8 cellular contexts compared by ENCODE assay signal in genomic region chr11:117226388-117227385, GRCh38. TPM values are rescaled to one million over a fixed set of nuclear protein-coding genes. Genes with fewer than 3 reads are reported as not detected.
DNase-seq lines count a peak whose midpoint lies in the region; ATAC-seq and TF ChIP-seq lines count a peak whose summit lies in the region.

No MANE protein-coding gene starts in this region.

- no peak overlapping the region for H2AFZ ChIP-seq in MM.1S (ENCODE audit: low read length)

- no peak overlapping the region for H3K4me3 Mint-ChIP-seq in progenitor cell of endocrine pancreas (ENCODE audit: low read depth)

- peaks cover 10% of the 10 kb centered on the region for H3K36me3 Mint-ChIP-seq in progenitor cell of endocrine pancreas (ENCODE audit: insufficient read depth)

- H3K27ac ChIP-seq in MM.1S (ENCODE audit: low read length): no peak overlapping the region
- H3K27ac ChIP-seq in Peyer's patch: peak overlapping the region in 1 of 4 donors; percentile 36
- H3K27ac ChIP-seq in heart left ventricle: peak overlapping the region in 1 of 12 donors; percentile 13

- no peak overlapping the region for H3K4me3 ChIP-seq in MM.1S (ENCODE audit: low read length)
- no peak overlapping the region for H3K4me3 ChIP-seq in Peyer's patch
- no peak overlapping the region for H3K4me3 ChIP-seq in adipocyte (ENCODE audit: low read length)
- no peak overlapping the region for H3K4me3 ChIP-seq in heart left ventricle

- WGBS in heart left ventricle, 4 donors: 62 to 72% (median 68%) methylated on average over 19 of the region's 19 CpGs

- no peaks in the 10 kb centered on the region for H3K9me2 ChIP-seq in MM.1S (replicated peaks; ENCODE audit: insufficient read depth, low read length)

- no peaks in the 10 kb centered on the region for H3K27me3 Mint-ChIP-seq in progenitor cell of endocrine pancreas

- H3K9ac ChIP-seq in MM.1S (ENCODE audit: low read length) (no peak overlapping the region), adipocyte (ENCODE audit: low read length) (no peak overlapping the region)

- ATAC-seq in heart left ventricle (peak in 3 of 4 donors; percentile 75 to 80 (median 76)), HG02759 (IDR thresholded peaks at IDR 0.05; ENCODE audit: unreplicated experiment) (no peak)

- H3K36me3 ChIP-seq in MM.1S (replicated peaks; ENCODE audit: insufficient read depth, low read length) (peaks cover 3% of the 10 kb centered on the region; the same call in 1 of the 2 replicates), Peyer's patch (peaks cover 0 to 61% (median 0%) of the 10 kb centered on the region in 3 donors), adipocyte (ENCODE audit: control insufficient read depth, insufficient read depth, low read length, severe bottlenecking) (peaks cover 63% of the 10 kb centered on the region), heart left ventricle (peaks cover 0 to 82% (median 70%) of the 10 kb centered on the region in 9 donors)

- H3K4me1 ChIP-seq in MM.1S (ENCODE audit: low read length): peaks cover 8% of the 10 kb centered on the region; the same call in 1 of the 2 replicates
- H3K4me1 ChIP-seq in Peyer's patch: peaks cover 0 to 57% (median 12%) of the 10 kb centered on the region in 4 donors
- peaks cover 35% of the 10 kb centered on the region for H3K4me1 ChIP-seq in adipocyte (ENCODE audit: control insufficient read depth, insufficient read depth, low read length)
- H3K4me1 ChIP-seq in heart left ventricle: peaks cover under 1 to 39% (median 21%) of the 10 kb centered on the region in 12 donors

- H3K27me3 ChIP-seq in MM.1S (replicated peaks; ENCODE audit: insufficient read depth, low read length): no peaks in the 10 kb centered on the region
- no peaks in the 10 kb centered on the region for H3K27me3 ChIP-seq in Peyer's patch
- H3K27me3 ChIP-seq in adipocyte (replicated peaks; ENCODE audit: control insufficient read depth, insufficient read depth, low read length): no peaks in the 10 kb centered on the region
- no peaks in the 10 kb centered on the region for H3K27me3 ChIP-seq in heart left ventricle

- H3K9me3 ChIP-seq in MM.1S (replicated peaks; ENCODE audit: insufficient read depth, low read length) (no peaks in the 10 kb centered on the region), Peyer's patch (no peaks in the 10 kb centered on the region), adipocyte (ENCODE audit: control insufficient read depth, low read length) (no peaks in the 10 kb centered on the region), heart left ventricle (no peaks in the 10 kb centered on the region)

- peaks cover 24% of the 10 kb centered on the region for H3K79me2 ChIP-seq in MM.1S (ENCODE audit: low read length)

- peak; percentile 81 for DNase-seq in CD1c-positive myeloid dendritic cell (ENCODE audit: extremely low spot score)
- peak; percentile 49 for DNase-seq in GM19240 (ENCODE audit: insufficient read length, low spot score)
- peak; percentile 74 for DNase-seq in MM.1S
- peak in 2 of 3 donors; percentile 51 to 67 for DNase-seq in Peyer's patch
- DNase-seq in adipocyte (ENCODE audit: low read depth): peak; percentile 89
- peak in 2 of 5 donors; percentile 50 to 58 for DNase-seq in heart left ventricle
- no peak for DNase-seq in progenitor cell of endocrine pancreas (ENCODE audit: low spot score, unreplicated experiment)

- peaks cover 17% of the 10 kb centered on the region for H3K4me1 Mint-ChIP-seq in progenitor cell of endocrine pancreas (ENCODE audit: low read depth)

- H3K27ac Mint-ChIP-seq in progenitor cell of endocrine pancreas: peak overlapping the region; percentile 82

- H4K20me1 ChIP-seq in MM.1S (ENCODE audit: insufficient read depth, low read length): no peaks in the 10 kb centered on the region

- TF ChIP-seq CTCF in MM.1S (IDR thresholded peaks at IDR 0.05; ENCODE audit: low read length): peak; percentile 72
- peak; percentile 54 to 93 (median 81) for TF ChIP-seq CTCF in Peyer's patch (IDR thresholded peaks at IDR 0.05)
- TF ChIP-seq CTCF in heart left ventricle (IDR thresholded peaks at IDR 0.05): peak; percentile 64 to 88 (median 82)
- TF ChIP-seq CTCF in progenitor cell of endocrine pancreas (IDR thresholded peaks at IDR 0.05; ENCODE audit: unreplicated experiment): peak; percentile 84

- H3K4me2 ChIP-seq in MM.1S (ENCODE audit: low read depth, low read length): no peak overlapping the region

- TF ChIP-seq POLR2A in Peyer's patch (IDR thresholded peaks at IDR 0.05) (no peak), heart left ventricle (IDR thresholded peaks at IDR 0.05) (no peak)

- H3K9me3 Mint-ChIP-seq in progenitor cell of endocrine pancreas (ENCODE audit: low read depth): no peaks in the 10 kb centered on the region

- H3F3A ChIP-seq in MM.1S (ENCODE audit: insufficient read depth, low read length): no peaks in the 10 kb centered on the region

- intact Hi-C loops in heart left ventricle (cut with DNase I): loop anchor here (2.0 to 10.0 kb wide), 15 partner anchors 44 to 494 kb away; partner anchors contain the start of genes APOA5 (in 4 of the 10) and ZPR1 (in 2 of the 10)

RNA-seq across cellular contexts. Expression of gene PCSK7, which starts 5.2 kb away (rescaled TPM):
- 100 to 1,000 TPM; 136 to 244 (median 171) TPM for total RNA-seq in Peyer's patch
- 10 to 100 TPM; 16.9 to 43.4 (median 25.5) TPM for total RNA-seq in heart left ventricle
- 10 to 100 TPM; 27.8 to 34.6 TPM for polyA plus RNA-seq in heart left ventricle
- 59.4 and 62.3 TPM in 2 replicates for total RNA-seq in progenitor cell of endocrine pancreas

RNA-seq across cellular contexts. Expression of gene RNF214, which starts 5.8 kb away (rescaled TPM):
- total RNA-seq in Peyer's patch: 10 to 100 TPM; 10.2 to 32.2 (median 13.4) TPM
- 10 to 100 TPM; 16.1 to 31.9 (median 23.4) TPM for total RNA-seq in heart left ventricle
- 10 to 100 TPM in 1 of 2 donors, 1 to 10 TPM in 1; 8.0 to 12.9 TPM for polyA plus RNA-seq in heart left ventricle
- total RNA-seq in progenitor cell of endocrine pancreas: 53.9 and 55.8 TPM in 2 replicates

RNA-seq across cellular contexts. Expression of gene TAGLN, which starts 27.5 kb away (rescaled TPM):
- total RNA-seq in Peyer's patch (100 to 1,000 TPM; 110 to 361 (median 254) TPM), heart left ventricle (100 to 1,000 TPM in 7 of 9 donors, 10 to 100 TPM in 2; 63.7 to 338 (median 173) TPM), progenitor cell of endocrine pancreas (41.4 and 72.6 TPM in 2 replicates)
- polyA plus RNA-seq in heart left ventricle: 100 to 1,000 TPM; 319 to 399 TPM

RNA-seq across cellular contexts. Expression of gene SIDT2, which starts 48.1 kb away (rescaled TPM):
- total RNA-seq in Peyer's patch: 100 to 1,000 TPM in 3 of 4 donors, 10 to 100 TPM in 1; 69.3 to 201 (median 162) TPM
- total RNA-seq in heart left ventricle: 10 to 100 TPM; 17.2 to 45.5 (median 22.2) TPM
- 10 to 100 TPM; 13.9 to 14.5 TPM for polyA plus RNA-seq in heart left ventricle
- total RNA-seq in progenitor cell of endocrine pancreas: 44.7 and 52.6 TPM in 2 replicates
